ENCODE assay signal across 2 cellular contexts in genomic region chr19:1151037-1151716, GRCh38.
A peak's percentile ranks its signal among the peaks of the same experiment; 100 is the strongest.
TF ChIP-seq lines count a peak whose summit lies in the region.

No MANE protein-coding gene starts in this region.

TF ChIP-seq in liver, 16 proteins besides CTCF, POLR2A, EP300 and RAD21:
- TF ChIP-seq REST (IDR thresholded peaks at IDR 0.05) (no peak), ZBTB33 (IDR thresholded peaks at IDR 0.05) (no peak), EGR1 (IDR thresholded peaks at IDR 0.05; ENCODE audit: low read depth in 2 of 2) (no peak), HNF4A (conservative IDR thresholded peaks at IDR 0.05) (no peak), SP1 (IDR thresholded peaks at IDR 0.05) (peak; percentile 20), NR2F2 (IDR thresholded peaks at IDR 0.05) (peak; percentile 74), FOXA1 (IDR thresholded peaks at IDR 0.05) (no peak), RXRA (IDR thresholded peaks at IDR 0.05) (no peak), MAX (IDR thresholded peaks at IDR 0.05) (no peak), ATF3 (IDR thresholded peaks at IDR 0.05) (no peak), JUND (IDR thresholded peaks at IDR 0.05) (no peak), YY1 (IDR thresholded peaks at IDR 0.05) (no peak)

TF ChIP-seq in HepG2, 621 proteins besides CTCF, POLR2A, EP300 and RAD21:
- TF ChIP-seq ZNF550 (CRISPR knock-in tag; IDR thresholded peaks at IDR 0.05; ENCODE audit: borderline replicate concordance) (no peak), ZBTB14 (CRISPR knock-in tag; IDR thresholded peaks at IDR 0.05) (no peak), ZNF562 (CRISPR knock-in tag; IDR thresholded peaks at IDR 0.05; ENCODE audit: borderline replicate concordance) (no peak), ZNF235 (CRISPR knock-in tag; IDR thresholded peaks at IDR 0.05; ENCODE audit: borderline replicate concordance) (no peak), ATF1 (CRISPR knock-in tag; IDR thresholded peaks at IDR 0.05) (no peak), TFDP1 (CRISPR knock-in tag; IDR thresholded peaks at IDR 0.05; ENCODE audit: borderline replicate concordance) (no peak), SNAPC2 (CRISPR knock-in tag; IDR thresholded peaks at IDR 0.05) (no peak), ATRX (CRISPR knock-in tag; IDR thresholded peaks at IDR 0.05; ENCODE audit: borderline replicate concordance) (no peak), ZNF431 (CRISPR knock-in tag; IDR thresholded peaks at IDR 0.05; ENCODE audit: borderline replicate concordance, low read depth) (no peak), ZNF776 (CRISPR knock-in tag; IDR thresholded peaks at IDR 0.05) (no peak), NFKB2 (CRISPR knock-in tag; IDR thresholded peaks at IDR 0.05; ENCODE audit: borderline replicate concordance) (no peak), ESRRA (CRISPR knock-in tag; IDR thresholded peaks at IDR 0.05; ENCODE audit: low read depth) (no peak)
